ENCODE assay signal across 1 cellular context in genomic region chr15:98405013-98405412, GRCh38.
TF ChIP-seq lines count a peak whose summit lies in the region.

No MANE protein-coding gene starts in this region.

TF ChIP-seq in GM12878, 131 proteins besides CTCF, POLR2A, EP300 and RAD21 (continued from another document):
- TF ChIP-seq SMAD1 (IDR thresholded peaks at IDR 0.05; ENCODE audit: low read depth, partially characterized antibody) = no peak
- TF ChIP-seq MYB (IDR thresholded peaks at IDR 0.05; ENCODE audit: borderline replicate concordance, low read depth, low read length) = no peak
- no peak for TF ChIP-seq CBFB (IDR thresholded peaks at IDR 0.05; ENCODE audit: low read depth)
- no peak for TF ChIP-seq ZNF687 (IDR thresholded peaks at IDR 0.05)
